Comparison of ENCODE assay signal across 24 cellular contexts in the genomic region with DNA sequence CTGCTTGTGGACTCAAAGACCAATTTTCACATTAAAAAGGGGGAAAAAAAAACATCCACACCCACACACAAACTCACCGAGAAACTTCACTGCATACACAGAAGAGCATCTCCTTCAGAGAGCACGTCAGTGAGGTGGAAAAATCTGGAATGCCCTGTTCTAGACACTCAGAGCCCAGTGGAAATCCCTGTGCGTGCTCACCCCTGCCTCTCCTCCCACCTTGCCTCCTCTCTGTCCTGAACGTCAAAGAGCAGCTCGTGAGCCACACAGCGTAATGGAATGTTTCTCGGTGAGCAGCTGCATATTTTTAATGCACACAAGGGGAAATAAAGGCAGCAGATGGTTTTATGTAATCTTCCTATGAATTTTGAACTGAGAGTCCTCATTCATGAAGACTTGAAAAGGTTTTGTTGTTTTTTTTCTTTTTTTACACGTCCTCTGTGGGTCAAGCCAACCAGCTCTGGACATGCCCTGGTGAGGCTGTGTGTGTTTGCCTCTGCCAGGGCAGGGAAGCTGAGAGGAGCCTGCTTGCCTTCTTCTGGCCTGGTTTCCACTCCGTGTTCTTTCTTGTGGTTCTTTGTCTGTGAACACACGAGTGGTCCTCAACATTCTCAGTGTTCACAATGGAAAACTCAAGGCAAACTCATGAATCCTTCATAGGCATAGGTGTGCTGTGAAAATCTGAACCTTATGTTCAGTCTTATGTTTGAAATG.
DNase-seq lines count a peak whose midpoint lies in the region; ATAC-seq, FAIRE-seq and TF ChIP-seq lines count a peak whose summit lies in the region.
"Had no signal": no experiment of that assay in that cellular context is flagged by ENCODE, and none has a peak within 500 bp of the region (broad histone marks: within the 10 kb centered on the region; RNA-seq: fewer than 3 reads in every experiment).

No MANE protein-coding gene starts in this region.

- no peaks in the 10 kb centered on the region for H3K79me2 ChIP-seq in trophoblast cell (ENCODE audit: control insufficient read depth, insufficient read depth, low read length, poor library complexity)

- H3K9me3 Mint-ChIP-seq in nephron = peaks cover 7% of the 10 kb centered on the region
- H3K9me3 Mint-ChIP-seq: CD4-positive, alpha-beta T cell; CD8-positive, alpha-beta T cell had no signal

- H3K4ac ChIP-seq in trophoblast cell (ENCODE audit: low read depth, low read length) = no peak overlapping the region

- H3K27me3 ChIP-seq in trophoblast cell (ENCODE audit: insufficient read depth, low read length) (no peaks in the 10 kb centered on the region), breast epithelium (no peaks in the 10 kb centered on the region)
- H3K27me3 ChIP-seq: BLaER1 treated with 17β-estradiol and CSF1 and Interleukin-3, amounts not matched to agents 10 nM and 100 nM had no signal

- no peak overlapping the region for H4K8ac ChIP-seq in trophoblast cell (ENCODE audit: low read depth, low read length)

- H3K27ac ChIP-seq in trophoblast cell (ENCODE audit: low read depth, low read length) (no peak overlapping the region), breast epithelium (no peak overlapping the region)
- H3K27ac ChIP-seq: 22Rv1; A549; BLaER1 treated with 17β-estradiol and CSF1 and Interleukin-3, amounts not matched to agents 10 nM and 100 nM; C4-2B had no signal

- H3K4me1 ChIP-seq in trophoblast cell (ENCODE audit: control insufficient read depth in 1 of 2, insufficient read depth in 2 of 2, low read length in 2 of 2) = no peaks in the 10 kb centered on the region
- peaks cover 0 to 5% of the 10 kb centered on the region in 2 donors for H3K4me1 ChIP-seq in breast epithelium
- H3K4me1 ChIP-seq: A549, Caco-2 had no signal

- peak overlapping the region in 2 of 3 experiments; percentile 23 to 46 for H3K27ac Mint-ChIP-seq in nephron
- H3K27ac Mint-ChIP-seq: B cell; CD4-positive, alpha-beta T cell; CD8-positive, alpha-beta T cell had no signal

- H3K14ac ChIP-seq in trophoblast cell (ENCODE audit: low read length) = no peak overlapping the region

- CTCF ChIA-PET in GM10248 (lab: Yijun Ruan, JAX) = interaction anchor here (2.6 kb wide), 1 partner anchor 11 kb away, joined by 9 read pairs; no protein-coding TSS in a partner anchor

- H3K27me3 Mint-ChIP-seq in nephron (ENCODE audit: low read depth) = peaks cover 4% of the 10 kb centered on the region
- H3K27me3 Mint-ChIP-seq: B cell had no signal

- H3K4me3 ChIP-seq in trophoblast cell (ENCODE audit: low read depth, low read length) (no peak overlapping the region), breast epithelium (no peak overlapping the region)
- H3K4me3 ChIP-seq: A549; BLaER1 treated with 17β-estradiol and CSF1 and Interleukin-3, amounts not matched to agents 10 nM and 100 nM; GM12878 had no signal

- DNase-seq in islet precursor cell (peak; percentile 43), trophoblast cell (peak in 1 of 2 donors; percentile 13), sciatic nerve (ENCODE audit: low spot score) (no peak), breast epithelium (ENCODE audit: low spot score in 2 of 2) (no peak), GM12892 (ENCODE audit: insufficient read length) (no peak), GM10248 (ENCODE audit: extremely low spot score) (no peak)
- DNase-seq: AML-193; Caco-2; Calu3; CD4-positive, alpha-beta T cell; CD8-positive, alpha-beta T cell; DMS79 treated with DMSO at 0.1 percent for 48 hours; GF-D8 had no signal

- H3K4me3 Mint-ChIP-seq in nephron = no peak overlapping the region
- H3K4me3 Mint-ChIP-seq: B cell; CD4-positive, alpha-beta T cell; CD8-positive, alpha-beta T cell had no signal

- no peak overlapping the region for H2BK12ac ChIP-seq in trophoblast cell (ENCODE audit: low read length)

- H3K9me3 ChIP-seq in trophoblast cell (ENCODE audit: insufficient read depth, low read depth, low read length) (no peaks in the 10 kb centered on the region), breast epithelium (no peaks in the 10 kb centered on the region)
- H3K9me3 ChIP-seq: A549, Caco-2 had no signal

- H2AFZ ChIP-seq in trophoblast cell (ENCODE audit: insufficient read depth, low read length, poor library complexity) = no peak overlapping the region

- ATAC-seq in sciatic nerve (peak; percentile 63), GM21360 (IDR thresholded peaks at IDR 0.05; ENCODE audit: unreplicated experiment) (no peak)
- ATAC-seq: A549; CD8-positive, alpha-beta T cell; GM12878 had no signal

- H4K12ac ChIP-seq in trophoblast cell (ENCODE audit: low read depth, low read length) = no peak overlapping the region

- TF ChIP-seq POLR2A in breast epithelium (IDR thresholded peaks at IDR 0.05) (no peak), GM12892 (IDR thresholded peaks at IDR 0.05; ENCODE audit: low read depth, low read length) (no peak)

- no peak overlapping the region for H2AK5ac ChIP-seq in trophoblast cell (ENCODE audit: low read length)

- H3K23ac ChIP-seq in trophoblast cell (ENCODE audit: low read length) = no peak overlapping the region

- WGBS in trophoblast cell (ENCODE audit: extremely low coverage, insufficient coverage, insufficient read length) = no CpG with 5 or more reads among the region's 10 CpGs

- no peak overlapping the region for H2BK5ac ChIP-seq in trophoblast cell (ENCODE audit: low read depth, low read length, poor library complexity)

- no peaks in the 10 kb centered on the region for H3K79me1 ChIP-seq in trophoblast cell (ENCODE audit: low read length)

- no peaks in the 10 kb centered on the region for H3K36me3 ChIP-seq in trophoblast cell (ENCODE audit: control insufficient read depth in 1 of 2, insufficient read depth in 2 of 2, low read length in 2 of 2)
- no peaks in the 10 kb centered on the region for H3K36me3 ChIP-seq in breast epithelium

- no peak overlapping the region for H3K4me2 ChIP-seq in trophoblast cell (ENCODE audit: low read length)
- H3K4me2 ChIP-seq: A549; BLaER1 treated with 17β-estradiol and CSF1 and Interleukin-3, amounts not matched to agents 10 nM and 100 nM had no signal

- peak overlapping the region; percentile 9 for H3K9ac ChIP-seq in trophoblast cell (ENCODE audit: low read length)
- H3K9ac ChIP-seq: BLaER1 treated with 17β-estradiol and CSF1 and Interleukin-3, amounts not matched to agents 10 nM and 100 nM had no signal

- no peak overlapping the region for H2BK120ac ChIP-seq in trophoblast cell (ENCODE audit: insufficient read depth, low read length, poor library complexity)

- H3K4me1 Mint-ChIP-seq in nephron = peaks cover 19% of the 10 kb centered on the region
- H3K4me1 Mint-ChIP-seq: B cell had no signal

- no peak overlapping the region for H4K91ac ChIP-seq in trophoblast cell (ENCODE audit: low read depth, low read length)

- H3K36me3 Mint-ChIP-seq in nephron (ENCODE audit: low read depth) = peaks cover 15% of the 10 kb centered on the region
- H3K36me3 Mint-ChIP-seq: CD8-positive, alpha-beta T cell had no signal

- no peak for TF ChIP-seq CTCF in nephron (IDR thresholded peaks at IDR 0.05; ENCODE audit: unreplicated experiment in 3 of 3)
- TF ChIP-seq CTCF in breast epithelium (IDR thresholded peaks at IDR 0.05) = no peak
- TF ChIP-seq CTCF in GM10248 (IDR thresholded peaks at IDR 0.05; ENCODE audit: control extremely low read depth, extremely low read depth, low read depth, missing control alignments) = no peak

- FAIRE-seq in GM12892 (lab: Jason Lieb, UNC) = no peak
- FAIRE-seq: A549, D721Med, G401.6, GM12878, GM19239 had no signal

- POLR2A ChIA-PET in GM10248 (lab: Yijun Ruan, JAX) = no interaction called here

- H3K18ac ChIP-seq in trophoblast cell (ENCODE audit: low read length) = no peak overlapping the region

- intact Hi-C loops in sciatic nerve (cut with DNase I) = no loop called here
- intact Hi-C loops in breast epithelium (cut with DNase I; ENCODE audit: low total_unique reads) = no loop called here
